Comparison of ENCODE assay signal across 12 cellular contexts in genomic region chr16:48188449-48189102, GRCh38. TPM values are rescaled to one million over a fixed set of nuclear protein-coding genes. Genes with fewer than 3 reads are reported as not detected.
A peak's percentile ranks its signal among the peaks of the same experiment; 100 is the strongest.
DNase-seq lines count a peak whose midpoint lies in the region; ATAC-seq, FAIRE-seq and TF ChIP-seq lines count a peak whose summit lies in the region.
"Had no signal": no experiment of that assay in that cellular context is flagged by ENCODE, and none has a peak within 500 bp of the region (broad histone marks: within the 10 kb centered on the region; RNA-seq: fewer than 3 reads in every experiment).

No MANE protein-coding gene starts in this region.

- TF ChIP-seq RAD21 in GM12878 (IDR thresholded peaks at IDR 0.05; ENCODE audit: insufficient read depth, low read depth, low read length), result no peak

- no peak overlapping the region for H2AFZ ChIP-seq in GM12878 (ENCODE audit: control insufficient read depth, low read depth, low read length)
- no peak overlapping the region for H2AFZ ChIP-seq in GM23248
- H2AFZ ChIP-seq in MM.1S (ENCODE audit: low read length), result no peak overlapping the region

- no peaks in the 10 kb centered on the region; the same call in 1 of the 2 replicates for H3K4me1 ChIP-seq in GM12878 (ENCODE audit: control insufficient read depth, insufficient read depth, low read length)
- H3K4me1 ChIP-seq in GM23248 (ENCODE audit: insufficient read depth), result no peaks in the 10 kb centered on the region
- 0 out of 2 replicates have a peak, but pooled peaks cover 5% of the 10 kb centered on the region for H3K4me1 ChIP-seq in MM.1S (ENCODE audit: low read length)
- H3K4me1 ChIP-seq: pancreas had no signal

- RAD21 ChIA-PET in GM12878 (lab: Charles Lee; ENCODE audit: unreplicated experiment), result interaction anchor here (0.9 to 1.4 kb wide), 4 partner anchors 24 to 435 kb away, joined by 3 to 4 read pairs (median 4); no protein-coding TSS in a partner anchor

- CTCF ChIA-PET in GM12878 (lab: Yijun Ruan, JAX), result interaction anchor here (0.6 to 3.4 kb wide), 3 partner anchors 22 to 1327 kb away, joined by 3 to 8 read pairs (median 4); no protein-coding TSS in a partner anchor

- no TSS peak for BruUV-seq in GM12878 (replicated peaks; lab: Mats Ljungman, UMichigan)

- H3K4me2 ChIP-seq in GM12878 (ENCODE audit: control insufficient read depth, insufficient read depth) (no peak overlapping the region), GM23248 (ENCODE audit: unreplicated experiment) (no peak overlapping the region), MM.1S (ENCODE audit: low read depth, low read length) (no peak overlapping the region)

- H3K9me3 ChIP-seq in GM12878 (replicated peaks; ENCODE audit: control insufficient read depth, insufficient read depth, low read length), result no peaks in the 10 kb centered on the region
- no peaks in the 10 kb centered on the region for H3K9me3 ChIP-seq in GM23248 (ENCODE audit: low read depth)
- no peaks in the 10 kb centered on the region for H3K9me3 ChIP-seq in MM.1S (replicated peaks; ENCODE audit: insufficient read depth, low read length)
- H3K9me3 ChIP-seq: pancreas had no signal

- peak; percentile 58 for DNase-seq in GM13976 (ENCODE audit: low spot score)
- peak; percentile 89 for DNase-seq in GM12878 (ENCODE audit: low read depth, low spot score)
- no peak for DNase-seq in GM23248
- DNase-seq in NCI-H1092 treated with DMSO at 0.1 percent for 48 hours (lab: John Stamatoyannopoulos, UW), result no peak
- no peak for DNase-seq in MM.1S
- DNase-seq: foreskin melanocyte, IMR-90, pancreas had no signal

- H3K79me2 ChIP-seq in GM12878 (ENCODE audit: control insufficient read depth, insufficient read depth, low read length), result no peaks in the 10 kb centered on the region
- no peaks in the 10 kb centered on the region for H3K79me2 ChIP-seq in GM23248 (ENCODE audit: insufficient read depth)
- no peaks in the 10 kb centered on the region for H3K79me2 ChIP-seq in MM.1S (ENCODE audit: low read length)

- H4K20me1 ChIP-seq in GM12878 (ENCODE audit: control insufficient read depth, insufficient read depth) (no peaks in the 10 kb centered on the region), GM23248 (ENCODE audit: insufficient read depth) (no peaks in the 10 kb centered on the region), MM.1S (ENCODE audit: insufficient read depth, low read length) (no peaks in the 10 kb centered on the region)

- TF ChIP-seq POLR2A in GM12878 (IDR thresholded peaks at IDR 0.05; ENCODE audit: low read depth, low read length), result no peak

- TF ChIP-seq CTCF in GM13976 (IDR thresholded peaks at IDR 0.05; ENCODE audit: borderline replicate concordance, control extremely low read depth, extremely low read depth, insufficient read depth, missing control alignments) (no peak), GM12878 (IDR thresholded peaks at IDR 0.05 in 2 of 3, conservative IDR thresholded peaks at IDR 0.05 in 1 of 3; ENCODE audit: control insufficient read depth in 2 of 3, extremely low read depth in 1 of 3, insufficient read depth in 1 of 3, low read depth in 3 of 3, low read length in 3 of 3) (no peak), MM.1S (IDR thresholded peaks at IDR 0.05; ENCODE audit: low read length) (no peak)

- intact Hi-C loops in GM12878 (cut with micrococcal nuclease; ENCODE audit: unreplicated experiment), result loop anchor here (1.0 kb wide), 1 partner anchor 56 kb away; the partner anchor contains the start of gene LONP2

- no peak for FAIRE-seq in GM12878 (lab: Jason Lieb, UNC)
- FAIRE-seq: pancreas had no signal

- SMC1A ChIA-PET in GM12878 (lab: Charles Lee; ENCODE audit: uncharacterized antibody, unreplicated experiment), result interaction anchor here (0.7 to 1.7 kb wide), 11 partner anchors 14 to 442 kb away, joined by 3 to 8 read pairs (median 4); no protein-coding TSS in a partner anchor

- H3K4me3 ChIP-seq in GM12878 (no peak overlapping the region), GM23248 (no peak overlapping the region), MM.1S (ENCODE audit: low read length) (no peak overlapping the region)
- H3K4me3 ChIP-seq: pancreas had no signal

- H3K9ac ChIP-seq in GM12878 (ENCODE audit: control insufficient read depth, insufficient read depth, low read length), result no peak overlapping the region
- no peak overlapping the region for H3K9ac ChIP-seq in GM23248
- no peak overlapping the region for H3K9ac ChIP-seq in MM.1S (ENCODE audit: low read length)

- H3K27ac ChIP-seq in GM12878 (ENCODE audit: control insufficient read depth, insufficient read depth) (no peak overlapping the region), GM23248 (no peak overlapping the region), MM.1S (ENCODE audit: low read length) (no peak overlapping the region)
- H3K27ac ChIP-seq: pancreas had no signal

- H3K27me3 ChIP-seq in GM12878 (replicated peaks in 1 of 2; ENCODE audit: control insufficient read depth in 2 of 2, insufficient read depth in 2 of 2, low read length in 1 of 2) (no peaks in the 10 kb centered on the region), GM23248 (replicated peaks; ENCODE audit: insufficient read depth) (no peaks in the 10 kb centered on the region; the same call in 1 of the 2 replicates), MM.1S (replicated peaks; ENCODE audit: insufficient read depth, low read length) (no peaks in the 10 kb centered on the region)
- H3K27me3 ChIP-seq: pancreas had no signal

- H3F3A ChIP-seq in GM23248 (ENCODE audit: insufficient read depth) (no peaks in the 10 kb centered on the region), MM.1S (ENCODE audit: insufficient read depth, low read length) (no peaks in the 10 kb centered on the region)

- WGBS in GM12878 (ENCODE audit: insufficient coverage, insufficient replicate concordance, low lambda C conversion rate, missing lambda C conversion rate), result 15% methylated on average over 6 of the region's 6 CpGs
- 63 to 68% methylated on average over 6 of the region's 6 CpGs for WGBS in GM23248 (ENCODE audit: low coverage in 1 of 2, low lambda C conversion rate in 2 of 2, missing lambda C conversion rate in 2 of 2), 2 experiments

- POLR2A ChIA-PET in GM12878 (lab: Charles Lee), result interaction anchor here (0.6 to 1.1 kb wide), 4 partner anchors 15 to 1359 kb away, joined by 3 to 8 read pairs (median 4); no protein-coding TSS in a partner anchor

- H3K36me3 ChIP-seq in GM12878 (ENCODE audit: control insufficient read depth in 2 of 2, insufficient read depth in 2 of 2, low read length in 1 of 2), result no peaks in the 10 kb centered on the region
- H3K36me3 ChIP-seq in GM23248 (ENCODE audit: low read depth), result no peaks in the 10 kb centered on the region
- no peaks in the 10 kb centered on the region for H3K36me3 ChIP-seq in MM.1S (replicated peaks; ENCODE audit: insufficient read depth, low read length)
- H3K36me3 ChIP-seq: pancreas had no signal

- in situ Hi-C loops in GM13976 (cut with MboI; ENCODE audit: low sequenced_read_pairs, unreplicated experiment), result no loop called here
- in situ Hi-C loops in GM12878 (cut with MboI), result no loop called here
- in situ Hi-C loops in GM23248 (cut with MboI), result no loop called here

- H3K9me2 ChIP-seq in GM23248 (ENCODE audit: insufficient read depth) (no peaks in the 10 kb centered on the region), MM.1S (replicated peaks; ENCODE audit: insufficient read depth, low read length) (no peaks in the 10 kb centered on the region)

- peak; percentile 75 for ATAC-seq in GM21360 (IDR thresholded peaks at IDR 0.05; ENCODE audit: unreplicated experiment)
- peak; percentile 92 for ATAC-seq in HG03354 (IDR thresholded peaks at IDR 0.05; ENCODE audit: poor library complexity, severe bottlenecking, unreplicated experiment)
- ATAC-seq in GM12878, result peak; percentile 95
- ATAC-seq in activated CD4-positive, CD25-positive, alpha-beta regulatory T cell treated with anti-CD3 and anti-CD28 coated beads, Interleukin-2, amount 50 U/mL, for 24 hours, result no peak

- peak; percentile 54 to 96; a peak in 3 of 4 replicates for TF ChIP-seq EP300 in GM12878 (IDR thresholded peaks at IDR 0.05; ENCODE audit: borderline replicate concordance in 1 of 2, control insufficient read depth in 1 of 2, low read depth in 2 of 2, low read length in 2 of 2)

RNA-seq across cellular contexts. Expression of gene ABCC12, which starts 32.8 kb away (rescaled TPM):
- 0.17 TPM in 2 replicates for total RNA-seq in GM12878 (2013; cell fraction: nucleolus; rRNA removed)
- not detected in 2 replicates for total RNA-seq in GM12878 (2014; rRNA removed)
- not detected in 2 replicates for total RNA-seq in GM12878 (2014; rRNA removed; fragmentation: Illumina TruSeq; extraction: Trizol)
- not detected in 2 replicates for total RNA-seq in GM12878 (2021)
- polyA plus RNA-seq in GM12878 (2011; ENCODE audit: low read depth), result not detected
- 0.03 TPM in 1 of 2 replicates, not detected in the other for polyA plus RNA-seq in GM12878 (2011; rRNA removed)
- polyA plus RNA-seq in GM12878 (2011; cell fraction: cytosol; rRNA removed), result 0.01 and 0.03 TPM in 2 replicates
- polyA plus RNA-seq in GM12878 (2011; cell fraction: nucleus; rRNA removed), result 0.15 and 0.37 TPM in 2 replicates
- 0.06 TPM in 1 of 2 replicates, not detected in the other for polyA plus RNA-seq in GM12878 (2012)
- 0.03 TPM in 1 of 2 replicates, not detected in the other for polyA plus RNA-seq in GM12878 (2014; fragmentation: Illumina TruSeq; extraction: Trizol)
- polyA plus RNA-seq in GM12878 (2014; fragmentation: Nextera tagmentation; extraction: Ambion mirVana), result under 1 TPM in 1 of 2 experiments, not detected in 1; 0.02 TPM
- not detected in 2 replicates for polyA plus RNA-seq in GM12878 (2014; rRNA removed)
- polyA plus RNA-seq in GM12878 (2016; fragmentation: Nextera tagmentation; extraction: Ambion mirVana), result under 1 TPM in 1 of 2 experiments, not detected in 1; 0.03 TPM
- polyA minus RNA-seq in GM12878 (2011; rRNA and poly(A)+ RNA removed), result 0.07 and 0.36 TPM in 2 replicates
- not detected in 2 replicates for polyA minus RNA-seq in GM12878 (2011; cell fraction: cytosol; rRNA and poly(A)+ RNA removed)
- polyA minus RNA-seq in GM12878 (2011; cell fraction: nucleus; rRNA and poly(A)+ RNA removed), result 0.12 TPM in 1 of 2 replicates, not detected in the other
- total RNA-seq in GM23248 (2014; rRNA removed; shearing (Covaris generic)), result not detected in 2 replicates
- not detected in 2 replicates for polyA plus RNA-seq in GM23248 (2016; fragmentation: Nextera tagmentation; extraction: Ambion mirVana)
- total RNA-seq: pancreas; T-helper 2 cell treated with Interferon-gamma antibody and Interleukin-4, amounts not matched to agents 100 ng/mL and 5 ng/mL, for 36 hours had no signal
- polyA plus RNA-seq: IMR-90, pancreas had no signal

RNA-seq across cellular contexts. Expression of gene LONP2, which starts 55.5 kb away (rescaled TPM):
- total RNA-seq in GM12878 (2013; cell fraction: nucleolus; rRNA removed), result 86.3 and 91.1 TPM in 2 replicates
- 31.5 and 34.4 TPM in 2 replicates for total RNA-seq in GM12878 (2014; rRNA removed)
- total RNA-seq in GM12878 (2014; rRNA removed; fragmentation: Illumina TruSeq; extraction: Trizol), result 36.3 and 38.2 TPM in 2 replicates
- total RNA-seq in GM12878 (2021), result 43.8 and 44.8 TPM in 2 replicates
- polyA plus RNA-seq in GM12878 (2011; ENCODE audit: low read depth), result 15.8 TPM
- polyA plus RNA-seq in GM12878 (2011; rRNA removed), result 45.0 and 55.0 TPM in 2 replicates
- polyA plus RNA-seq in GM12878 (2011; cell fraction: cytosol; rRNA removed), result 22.9 and 25.4 TPM in 2 replicates
- 33.0 and 37.3 TPM in 2 replicates for polyA plus RNA-seq in GM12878 (2011; cell fraction: nucleus; rRNA removed)
- 20.2 and 28.0 TPM in 2 replicates for polyA plus RNA-seq in GM12878 (2012)
- polyA plus RNA-seq in GM12878 (2014; fragmentation: Illumina TruSeq; extraction: Trizol), result 30.4 and 30.5 TPM in 2 replicates
- 10 to 100 TPM in 1 of 2 experiments, 1 to 10 TPM in 1; 8.3 to 10.1 TPM for polyA plus RNA-seq in GM12878 (2014; fragmentation: Nextera tagmentation; extraction: Ambion mirVana)
- 26.4 and 28.7 TPM in 2 replicates for polyA plus RNA-seq in GM12878 (2014; rRNA removed)
- polyA plus RNA-seq in GM12878 (2016; fragmentation: Nextera tagmentation; extraction: Ambion mirVana), result 10 to 100 TPM; 44.2 to 48.0 TPM
- 69.2 and 83.0 TPM in 2 replicates for polyA minus RNA-seq in GM12878 (2011; rRNA and poly(A)+ RNA removed)
- 29.3 and 30.3 TPM in 2 replicates for polyA minus RNA-seq in GM12878 (2011; cell fraction: cytosol; rRNA and poly(A)+ RNA removed)
- 33.5 and 42.2 TPM in 2 replicates for polyA minus RNA-seq in GM12878 (2011; cell fraction: nucleus; rRNA and poly(A)+ RNA removed)
- 48.3 and 53.9 TPM in 2 replicates for total RNA-seq in GM23248 (2014; rRNA removed; shearing (Covaris generic))
- polyA plus RNA-seq in GM23248 (2016; fragmentation: Nextera tagmentation; extraction: Ambion mirVana), result 44.6 and 46.5 TPM in 2 replicates

RNA-seq across cellular contexts. Expression of gene ABCC11, which starts 58.8 kb away (rescaled TPM):
- total RNA-seq in GM12878 (2013; cell fraction: nucleolus; rRNA removed), result 0.31 TPM in 1 of 2 replicates, not detected in the other
- total RNA-seq in GM12878 (2014; rRNA removed) (not detected in 2 replicates), GM12878 (2014; rRNA removed; fragmentation: Illumina TruSeq; extraction: Trizol) (not detected in 2 replicates), GM12878 (2021) (not detected in 2 replicates)
- polyA plus RNA-seq in GM12878 (2011; ENCODE audit: low read depth), result not detected
- polyA plus RNA-seq in GM12878 (2011; rRNA removed) (0.01 and 0.04 TPM in 2 replicates), GM12878 (2014; fragmentation: Illumina TruSeq; extraction: Trizol) (0.15 TPM in 1 of 2 replicates, not detected in the other), GM12878 (2014; fragmentation: Nextera tagmentation; extraction: Ambion mirVana) (not detected), GM12878 (2014; rRNA removed) (not detected in 2 replicates), GM12878 (2016; fragmentation: Nextera tagmentation; extraction: Ambion mirVana) (under 1 TPM; 0.05 to 0.20 TPM), GM23248 (2016; fragmentation: Nextera tagmentation; extraction: Ambion mirVana) (0.23 and 0.29 TPM in 2 replicates)
- 0.02 and 0.25 TPM in 2 replicates for polyA plus RNA-seq in GM12878 (2011; cell fraction: cytosol; rRNA removed)
- polyA plus RNA-seq in GM12878 (2011; cell fraction: nucleus; rRNA removed), result 0.06 and 0.10 TPM in 2 replicates
- polyA plus RNA-seq in GM12878 (2012), result not detected in 2 replicates
- not detected in 2 replicates for polyA minus RNA-seq in GM12878 (2011; rRNA and poly(A)+ RNA removed)
- not detected in 2 replicates for polyA minus RNA-seq in GM12878 (2011; cell fraction: cytosol; rRNA and poly(A)+ RNA removed)
- not detected in 2 replicates for polyA minus RNA-seq in GM12878 (2011; cell fraction: nucleus; rRNA and poly(A)+ RNA removed)
- total RNA-seq in GM23248 (2014; rRNA removed; shearing (Covaris generic)), result 0.76 TPM in 1 of 2 replicates, not detected in the other

Comparison
In these comparisons a context has a peak if more than half of its experiments do, and no peak if none do; other contexts are left out.
1. DNase-seq: peak in GM13976 (single experiment) and GM12878 (single experiment); none in GM23248 (single experiment), NCI-H1092 treated with DMSO at 0.1 percent for 48 hours (single experiment) and MM.1S (single experiment).
2. ATAC-seq: peak in GM21360 (single experiment), HG03354 (single experiment) and GM12878 (single experiment); none in activated CD4-positive, CD25-positive, alpha-beta regulatory T cell treated with anti-CD3 and anti-CD28 coated beads, Interleukin-2, amount 50 U/mL, for 24 hours (0 of 2).